In genomic region chrX:40580537-40581332, GRCh38 we compare ENCODE assay signal across 8 cellular contexts. TPM values are rescaled to one million over a fixed set of nuclear protein-coding genes. Genes with fewer than 3 reads are reported as not detected.
DNase-seq lines count a peak whose midpoint lies in the region; ATAC-seq and TF ChIP-seq lines count a peak whose summit lies in the region.

ATP6AP2 (plus strand) TSS chrX:40580970; CDS start chrX:40581066, 96 bp downstream.

- H3K4me3 Mint-ChIP-seq in CD14-positive monocyte, result peak within 1 kb of the TSS; percentile 80 to 86
- H3K4me3 Mint-ChIP-seq in activated CD4-positive, alpha-beta memory T cell treated with anti-CD3 and anti-CD28 coated beads for 36 hours, result peak within 1 kb of the TSS; percentile 84

- H3K36me3 ChIP-seq in liver (ENCODE audit: control insufficient read depth in 4 of 4, insufficient read depth in 3 of 4, low read depth in 1 of 4, low read length in 3 of 4), result no peaks in the 10 kb centered on the region

- peaks cover 53% of the 10 kb centered on the region for H3K4me1 Mint-ChIP-seq in CD14-positive monocyte
- peaks cover 20% of the 10 kb centered on the region for H3K4me1 Mint-ChIP-seq in activated CD4-positive, alpha-beta memory T cell treated with anti-CD3 and anti-CD28 coated beads for 36 hours (ENCODE audit: low read depth)

- ATAC-seq in GM19397 (IDR thresholded peaks at IDR 0.05; ENCODE audit: unreplicated experiment), result peak; percentile 95
- ATAC-seq in HG03571 (IDR thresholded peaks at IDR 0.05; ENCODE audit: unreplicated experiment), result peak; percentile 94

- H3K9me3 ChIP-seq in liver (ENCODE audit: control insufficient read depth in 4 of 4, low read length in 3 of 4), result no peaks in the 10 kb centered on the region

- H3K27ac ChIP-seq in dorsolateral prefrontal cortex (peak within 1 kb of the TSS in 56 of 59 donors; percentile 15 to 88 (median 80)), liver (ENCODE audit: low read depth in 1 of 2, low read length in 2 of 2) (peak within 1 kb of the TSS; percentile 74 to 91)

- peaks cover 0 to 13% (median 3%) of the 10 kb centered on the region in 4 donors for H3K4me1 ChIP-seq in liver (ENCODE audit: control insufficient read depth in 4 of 4, insufficient read depth in 4 of 4, low read length in 3 of 4)

- H3K27me3 ChIP-seq in dorsolateral prefrontal cortex, result peaks cover 0 to 79% (median 10%) of the 10 kb centered on the region in 45 donors
- no peaks in the 10 kb centered on the region for H3K27me3 ChIP-seq in liver (ENCODE audit: control insufficient read depth in 4 of 4, insufficient read depth in 4 of 4, low read length in 3 of 4)

- peak within 1 kb of the TSS; percentile 92 to 98 (median 96) for H3K27ac Mint-ChIP-seq in CD14-positive monocyte
- peak within 1 kb of the TSS; percentile 87 for H3K27ac Mint-ChIP-seq in activated CD4-positive, alpha-beta memory T cell treated with anti-CD3 and anti-CD28 coated beads for 36 hours

- TF ChIP-seq RAD21 in liver (IDR thresholded peaks at IDR 0.05), result no peak

- DNase-seq in CD14-positive monocyte (ENCODE audit: low spot score), result peak; percentile 96
- DNase-seq in NCI-H82 (lab: John Stamatoyannopoulos, UW), result peak; percentile 98
- DNase-seq in activated CD4-positive, alpha-beta memory T cell treated with anti-CD3 and anti-CD28 coated beads for 36 hours, result peak; percentile 94
- DNase-seq in dorsolateral prefrontal cortex, result peak; percentile 82 to 95 (median 92)
- DNase-seq in stimulated activated CD4-positive, alpha-beta T cell treated with anti-CD3 and anti-CD28 coated beads, Interleukin-4, amount 100 ng/mL, for 24 hours, result peak; percentile 89

- peaks cover 0 to 20% (median 0%) of the 10 kb centered on the region in 7 donors for H3K9me3 Mint-ChIP-seq in CD14-positive monocyte
- no peaks in the 10 kb centered on the region for H3K9me3 Mint-ChIP-seq in activated CD4-positive, alpha-beta memory T cell treated with anti-CD3 and anti-CD28 coated beads for 36 hours

- H3K9ac ChIP-seq in liver (ENCODE audit: low read depth in 1 of 2, low read length in 2 of 2), result peak within 1 kb of the TSS; percentile 53 to 65

- H3K27me3 Mint-ChIP-seq in CD14-positive monocyte (ENCODE audit: low read depth in 3 of 3), result peaks cover 0 to 48% (median 0%) of the 10 kb centered on the region in 3 donors
- no peaks in the 10 kb centered on the region for H3K27me3 Mint-ChIP-seq in activated CD4-positive, alpha-beta memory T cell treated with anti-CD3 and anti-CD28 coated beads for 36 hours

- POLR2A ChIA-PET in activated CD4-positive, alpha-beta memory T cell treated with anti-CD3 and anti-CD28 coated beads for 36 hours (lab: Charles Lee), result interaction anchor here (0.6 to 1.7 kb wide), 4 partner anchors 16 to 753 kb away, joined by 3 to 4 read pairs (median 3); partner anchors contain the start of gene DDX3X

- H3K4me3 ChIP-seq in dorsolateral prefrontal cortex (peak within 1 kb of the TSS; percentile 40 to 85 (median 71)), liver (ENCODE audit: low read depth in 1 of 3, low read length in 3 of 3) (peak within 1 kb of the TSS; percentile 68 to 90 (median 81))

- TF ChIP-seq CTCF in CD14-positive monocyte (IDR thresholded peaks at IDR 0.05) (no peak), dorsolateral prefrontal cortex (IDR thresholded peaks at IDR 0.05 in 54 of 56, conservative IDR thresholded peaks at IDR 0.05 in 2 of 56; ENCODE audit: low read depth in 1 of 56, partially characterized antibody in 56 of 56) (no peak), liver (IDR thresholded peaks at IDR 0.05; ENCODE audit: low read depth, low read length, missing input control) (no peak)

- intact Hi-C loops in CD14-positive monocyte (cut with micrococcal nuclease), result loop anchor here (5.0 to 10.0 kb wide), 2 partner anchors 62 to 64 kb away; partner anchors contain the start of gene CXorf38 (in 1 of the 2)
- intact Hi-C loops in activated CD4-positive, alpha-beta memory T cell treated with anti-CD3 and anti-CD28 coated beads for 36 hours (cut with micrococcal nuclease), result loop anchor here (1.0 to 10.0 kb wide), 4 partner anchors 9 to 504 kb away; partner anchors contain the start of genes CXorf38, MED14 and USP9X
- intact Hi-C loops in dorsolateral prefrontal cortex (cut with DNase I), result loop anchor here in 1 of 2 donors (5.0 kb wide), 1 partner anchor 67 kb away; the partner anchor contains the start of gene CXorf38

- CTCF ChIA-PET in activated CD4-positive, alpha-beta memory T cell treated with anti-CD3 and anti-CD28 coated beads for 36 hours (lab: Charles Lee), result interaction anchor here (1.0 to 1.4 kb wide), 3 partner anchors 9 to 37 kb away, joined by 3 to 5 read pairs (median 4); no protein-coding TSS in a partner anchor

- H3K36me3 Mint-ChIP-seq in CD14-positive monocyte, result peaks cover 0 to 6% of the 10 kb centered on the region in 2 donors
- H3K36me3 Mint-ChIP-seq in activated CD4-positive, alpha-beta memory T cell treated with anti-CD3 and anti-CD28 coated beads for 36 hours, result no peaks in the 10 kb centered on the region

- WGBS in liver, result under 1% methylated on average over 89 of the region's 89 CpGs

TF ChIP-seq in liver, 16 proteins besides CTCF, POLR2A, EP300 and RAD21:
- TF ChIP-seq FOXA1 (IDR thresholded peaks at IDR 0.05) (no peak), GABPA (IDR thresholded peaks at IDR 0.05 in 1 of 2, conservative IDR thresholded peaks at IDR 0.05 in 1 of 2) (peak; percentile 56 to 85), SP1 (IDR thresholded peaks at IDR 0.05) (peak; percentile 69), NR2F2 (IDR thresholded peaks at IDR 0.05) (peak; percentile 67)

RNA-seq across cellular contexts. Expression of gene ATP6AP2, which starts in this region (rescaled TPM):
- polyA plus RNA-seq in CD14-positive monocyte (100 to 1,000 TPM; 430 to 497 TPM), liver (10 to 100 TPM; 49.7 to 54.2 TPM)
- total RNA-seq in activated CD4-positive, alpha-beta memory T cell treated with anti-CD3 and anti-CD28 coated beads for 36 hours, result 10 to 100 TPM; 62.5 to 65.5 TPM
- total RNA-seq in dorsolateral prefrontal cortex (100 to 1,000 TPM in 117 of 120 experiments, 10 to 100 TPM in 3; 86.2 to 263 (median 179) TPM), liver (10 to 100 TPM; 61.9 to 80.7 TPM)

Comparison
In these comparisons a context has a peak if more than half of its experiments do, and no peak if none do; other contexts are left out.
1. Peak in every context shown above with its lines: DNase-seq, ATAC-seq, H3K4me3 ChIP-seq and H3K27ac ChIP-seq.
2. RNA of gene ATP6AP2 (polyA plus RNA-seq): 430 to 497 TPM in CD14-positive monocyte; 49.7 to 54.2 TPM in liver; every median in the first group is over 4 times any median in the second.